ENCODE assay signal across 2 cellular contexts in the genomic region with DNA sequence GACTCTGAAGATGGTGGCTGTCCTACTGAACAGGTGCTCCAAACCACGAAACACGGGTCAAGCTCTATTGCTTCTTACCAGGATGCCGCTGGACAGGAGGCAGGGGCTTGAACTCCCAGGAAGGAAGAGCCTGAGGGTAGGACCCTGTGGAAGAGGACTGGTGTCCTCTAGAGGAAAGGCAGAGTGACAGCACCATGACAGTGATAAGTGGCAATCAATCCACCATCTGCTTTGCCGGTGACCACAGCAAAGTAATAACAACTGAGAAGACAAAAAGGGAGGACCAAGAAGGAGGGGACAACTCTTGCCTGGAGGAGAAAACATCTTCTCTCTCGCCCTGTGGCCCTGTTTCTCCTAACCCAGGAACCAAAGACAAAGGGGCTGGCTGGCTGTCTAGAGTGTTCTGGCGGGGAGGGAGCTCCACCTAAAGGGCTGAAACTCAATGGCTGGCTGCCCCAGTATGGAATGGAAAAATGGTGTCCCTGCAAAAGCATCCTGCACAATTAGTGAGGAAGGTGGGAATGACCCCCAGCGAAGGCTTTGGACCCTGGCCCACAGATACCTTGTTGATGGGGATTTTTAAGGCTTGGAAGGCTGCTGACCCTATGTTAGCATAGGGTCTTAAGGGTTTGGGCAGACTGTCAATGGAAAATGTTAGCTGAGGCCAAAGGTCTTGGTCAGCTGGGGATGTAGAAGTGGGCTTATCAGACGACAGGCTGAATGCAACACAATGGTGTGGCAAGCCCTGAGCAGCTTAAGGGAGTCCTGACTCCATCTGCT.
A peak's percentile ranks its signal among the peaks of the same experiment; 100 is the strongest.
TF ChIP-seq lines count a peak whose summit lies in the region.

No MANE protein-coding gene starts in this region.

TF ChIP-seq in HEK293, 187 proteins besides CTCF, POLR2A, EP300 and RAD21:
- TF ChIP-seq KLF10 (tag by site-specific recombination; IDR thresholded peaks at IDR 0.05) (no peak), ZFP3 (tag by site-specific recombination; IDR thresholded peaks at IDR 0.05; ENCODE audit: low read depth) (no peak), ZNF416 (tag by site-specific recombination; IDR thresholded peaks at IDR 0.05) (no peak)
- TF ChIP-seq, protein P1, sequence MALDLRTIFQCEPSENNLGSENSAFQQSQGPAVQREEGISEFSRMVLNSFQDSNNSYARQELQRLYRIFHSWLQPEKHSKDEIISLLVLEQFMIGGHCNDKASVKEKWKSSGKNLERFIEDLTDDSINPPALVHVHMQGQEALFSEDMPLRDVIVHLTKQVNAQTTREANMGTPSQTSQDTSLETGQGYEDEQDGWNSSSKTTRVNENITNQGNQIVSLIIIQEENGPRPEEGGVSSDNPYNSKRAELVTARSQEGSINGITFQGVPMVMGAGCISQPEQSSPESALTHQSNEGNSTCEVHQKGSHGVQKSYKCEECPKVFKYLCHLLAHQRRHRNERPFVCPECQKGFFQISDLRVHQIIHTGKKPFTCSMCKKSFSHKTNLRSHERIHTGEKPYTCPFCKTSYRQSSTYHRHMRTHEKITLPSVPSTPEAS (tag by site-specific recombination; IDR thresholded peaks at IDR 0.05) = no peak
- TF ChIP-seq, protein P2, sequence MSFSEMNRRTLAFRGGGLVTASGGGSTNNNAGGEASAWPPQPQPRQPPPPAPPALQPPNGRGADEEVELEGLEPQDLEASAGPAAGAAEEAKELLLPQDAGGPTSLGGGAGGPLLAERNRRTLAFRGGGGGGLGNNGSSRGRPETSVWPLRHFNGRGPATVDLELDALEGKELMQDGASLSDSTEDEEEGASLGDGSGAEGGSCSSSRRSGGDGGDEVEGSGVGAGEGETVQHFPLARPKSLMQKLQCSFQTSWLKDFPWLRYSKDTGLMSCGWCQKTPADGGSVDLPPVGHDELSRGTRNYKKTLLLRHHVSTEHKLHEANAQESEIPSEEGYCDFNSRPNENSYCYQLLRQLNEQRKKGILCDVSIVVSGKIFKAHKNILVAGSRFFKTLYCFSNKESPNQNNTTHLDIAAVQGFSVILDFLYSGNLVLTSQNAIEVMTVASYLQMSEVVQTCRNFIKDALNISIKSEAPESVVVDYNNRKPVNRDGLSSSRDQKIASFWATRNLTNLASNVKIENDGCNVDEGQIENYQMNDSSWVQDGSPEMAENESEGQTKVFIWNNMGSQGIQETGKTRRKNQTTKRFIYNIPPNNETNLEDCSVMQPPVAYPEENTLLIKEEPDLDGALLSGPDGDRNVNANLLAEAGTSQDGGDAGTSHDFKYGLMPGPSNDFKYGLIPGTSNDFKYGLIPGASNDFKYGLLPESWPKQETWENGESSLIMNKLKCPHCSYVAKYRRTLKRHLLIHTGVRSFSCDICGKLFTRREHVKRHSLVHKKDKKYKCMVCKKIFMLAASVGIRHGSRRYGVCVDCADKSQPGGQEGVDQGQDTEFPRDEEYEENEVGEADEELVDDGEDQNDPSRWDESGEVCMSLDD (tag by site-specific recombination; IDR thresholded peaks at IDR 0.05) = no peak
- TF ChIP-seq, protein P3, sequence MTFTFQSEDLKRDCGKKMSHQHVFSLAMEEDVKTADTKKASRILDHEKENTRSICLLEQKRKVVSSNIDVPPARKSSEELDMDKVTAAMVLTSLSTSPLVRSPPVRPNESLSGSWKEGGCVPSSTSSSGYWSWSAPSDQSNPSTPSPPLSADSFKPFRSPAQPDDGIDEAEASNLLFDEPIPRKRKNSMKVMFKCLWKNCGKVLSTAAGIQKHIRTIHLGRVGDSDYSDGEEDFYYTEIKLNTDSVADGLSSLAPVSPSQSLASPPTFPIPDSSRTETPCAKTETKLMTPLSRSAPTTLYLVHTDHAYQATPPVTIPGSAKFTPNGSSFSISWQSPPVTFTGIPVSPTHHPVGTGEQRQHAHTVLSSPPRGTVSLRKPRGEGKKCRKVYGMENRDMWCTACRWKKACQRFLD (tag by site-specific recombination; IDR thresholded peaks at IDR 0.05) = no peak

TF ChIP-seq in HepG2, 621 proteins besides CTCF, POLR2A, EP300 and RAD21 (continues in another document):
- TF ChIP-seq GFI1 (CRISPR knock-in tag; IDR thresholded peaks at IDR 0.05; ENCODE audit: borderline replicate concordance) (peak; percentile 86), MYC (CRISPR knock-in tag; IDR thresholded peaks at IDR 0.05; ENCODE audit: borderline replicate concordance) (peak; percentile 35; the same call in 1 of the 2 replicates), MED1 (CRISPR knock-in tag; IDR thresholded peaks at IDR 0.05) (peak; percentile 45; the same call in 1 of the 2 replicates), ZNF629 (CRISPR knock-in tag; conservative IDR thresholded peaks at IDR 0.05) (0 out of 2 replicates have a peak, but pooled peaks have one; percentile 4), ATF7 (IDR thresholded peaks at IDR 0.05) (no peak), ATF7 (CRISPR knock-in tag; IDR thresholded peaks at IDR 0.05) (0 out of 2 replicates have a peak, but pooled peaks have one; percentile 48), ZNF749 (CRISPR knock-in tag; IDR thresholded peaks at IDR 0.05; ENCODE audit: borderline replicate concordance) (0 out of 2 replicates have a peak, but pooled peaks have one; percentile 44), ZMAT3 (CRISPR knock-in tag; conservative IDR thresholded peaks at IDR 0.05) (no peak), ZNF672 (CRISPR knock-in tag; IDR thresholded peaks at IDR 0.05) (no peak), ZNF615 (CRISPR knock-in tag; IDR thresholded peaks at IDR 0.05; ENCODE audit: borderline replicate concordance) (peak; percentile 91; the same call in 1 of the 2 replicates), ZNF501 (CRISPR knock-in tag; IDR thresholded peaks at IDR 0.05) (peak; percentile 63), ATF1 (CRISPR knock-in tag; IDR thresholded peaks at IDR 0.05) (no peak), ZNF282 (IDR thresholded peaks at IDR 0.05; ENCODE audit: partially characterized antibody) (no peak), ZNF607 (CRISPR knock-in tag; IDR thresholded peaks at IDR 0.05; ENCODE audit: borderline replicate concordance) (peak; percentile 58; the same call in 1 of the 2 replicates), ELF3 (CRISPR knock-in tag; IDR thresholded peaks at IDR 0.05) (peak; percentile 36; the same call in 1 of the 2 replicates), KMT2A (CRISPR knock-in tag; IDR thresholded peaks at IDR 0.05) (0 out of 2 replicates have a peak, but pooled peaks have one; percentile 30), ARID2 (CRISPR knock-in tag; IDR thresholded peaks at IDR 0.05; ENCODE audit: borderline replicate concordance) (no peak), ZBTB3 (CRISPR knock-in tag; IDR thresholded peaks at IDR 0.05; ENCODE audit: borderline replicate concordance, low read depth) (0 out of 2 replicates have a peak, but pooled peaks have one; percentile 63), NFIC (IDR thresholded peaks at IDR 0.05; ENCODE audit: low read length) (no peak), SCMH1 (CRISPR knock-in tag; IDR thresholded peaks at IDR 0.05; ENCODE audit: borderline replicate concordance) (no peak), TEAD3 (CRISPR knock-in tag; optimal IDR thresholded peaks at IDR 0.05; ENCODE audit: borderline replicate concordance) (peak; percentile 22), ZNF678 (CRISPR knock-in tag; IDR thresholded peaks at IDR 0.05) (0 out of 2 replicates have a peak, but pooled peaks have one; percentile 65), ZNF761 (CRISPR knock-in tag; conservative IDR thresholded peaks at IDR 0.05) (peak; percentile 91), ZNF547 (CRISPR knock-in tag; IDR thresholded peaks at IDR 0.05) (peak; percentile 82), MAZ (IDR thresholded peaks at IDR 0.05; ENCODE audit: borderline replicate concordance, low read depth, low read length) (no peak), MAZ (CRISPR knock-in tag; IDR thresholded peaks at IDR 0.05; ENCODE audit: low read depth) (0 out of 2 replicates have a peak, but pooled peaks have one; percentile 56), SIX4 (CRISPR knock-in tag; IDR thresholded peaks at IDR 0.05) (peak; percentile 51; the same call in 1 of the 2 replicates), POGZ (CRISPR knock-in tag; IDR thresholded peaks at IDR 0.05) (peak; percentile 83), MEIS2 (CRISPR knock-in tag; IDR thresholded peaks at IDR 0.05) (peak; percentile 92; the same call in 1 of the 2 replicates), YY1 (IDR thresholded peaks at IDR 0.05; ENCODE audit: insufficient read depth, insufficient replicate concordance, low read depth, low read length) (peak; percentile 68), RFX5 (IDR thresholded peaks at IDR 0.05; ENCODE audit: low read depth, low read length) (no peak), JUN (CRISPR knock-in tag; IDR thresholded peaks at IDR 0.05) (0 out of 2 replicates have a peak, but pooled peaks have one; percentile 54)
- TF ChIP-seq, protein P4, sequence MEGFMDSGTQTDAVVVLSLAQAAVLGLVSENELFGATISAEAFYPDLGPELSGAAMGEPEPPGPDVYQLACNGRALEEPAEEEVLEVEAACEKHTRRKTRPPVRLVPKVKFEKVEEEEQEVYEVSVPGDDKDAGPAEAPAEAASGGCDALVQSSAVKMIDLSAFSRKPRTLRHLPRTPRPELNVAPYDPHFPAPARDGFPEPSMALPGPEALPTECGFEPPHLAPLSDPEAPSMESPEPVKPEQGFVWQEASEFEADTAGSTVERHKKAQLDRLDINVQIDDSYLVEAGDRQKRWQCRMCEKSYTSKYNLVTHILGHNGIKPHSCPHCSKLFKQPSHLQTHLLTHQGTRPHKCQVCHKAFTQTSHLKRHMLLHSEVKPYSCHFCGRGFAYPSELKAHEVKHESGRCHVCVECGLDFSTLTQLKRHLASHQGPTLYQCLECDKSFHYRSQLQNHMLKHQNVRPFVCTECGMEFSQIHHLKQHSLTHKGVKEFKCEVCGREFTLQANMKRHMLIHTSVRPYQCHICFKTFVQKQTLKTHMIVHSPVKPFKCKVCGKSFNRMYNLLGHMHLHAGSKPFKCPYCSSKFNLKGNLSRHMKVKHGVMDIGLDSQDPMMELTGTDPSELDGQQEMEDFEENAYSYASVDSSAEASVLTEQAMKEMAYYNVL (CRISPR knock-in tag; IDR thresholded peaks at IDR 0.05; ENCODE audit: borderline replicate concordance) = peak; percentile 18; the same call in 1 of the 2 replicates
- TF ChIP-seq, protein P5, sequence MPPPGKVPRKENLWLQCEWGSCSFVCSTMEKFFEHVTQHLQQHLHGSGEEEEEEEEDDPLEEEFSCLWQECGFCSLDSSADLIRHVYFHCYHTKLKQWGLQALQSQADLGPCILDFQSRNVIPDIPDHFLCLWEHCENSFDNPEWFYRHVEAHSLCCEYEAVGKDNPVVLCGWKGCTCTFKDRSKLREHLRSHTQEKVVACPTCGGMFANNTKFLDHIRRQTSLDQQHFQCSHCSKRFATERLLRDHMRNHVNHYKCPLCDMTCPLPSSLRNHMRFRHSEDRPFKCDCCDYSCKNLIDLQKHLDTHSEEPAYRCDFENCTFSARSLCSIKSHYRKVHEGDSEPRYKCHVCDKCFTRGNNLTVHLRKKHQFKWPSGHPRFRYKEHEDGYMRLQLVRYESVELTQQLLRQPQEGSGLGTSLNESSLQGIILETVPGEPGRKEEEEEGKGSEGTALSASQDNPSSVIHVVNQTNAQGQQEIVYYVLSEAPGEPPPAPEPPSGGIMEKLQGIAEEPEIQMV (CRISPR knock-in tag; IDR thresholded peaks at IDR 0.05; ENCODE audit: low read depth) = 0 out of 2 replicates have a peak, but pooled peaks have one; percentile 70
- TF ChIP-seq, protein P6, sequence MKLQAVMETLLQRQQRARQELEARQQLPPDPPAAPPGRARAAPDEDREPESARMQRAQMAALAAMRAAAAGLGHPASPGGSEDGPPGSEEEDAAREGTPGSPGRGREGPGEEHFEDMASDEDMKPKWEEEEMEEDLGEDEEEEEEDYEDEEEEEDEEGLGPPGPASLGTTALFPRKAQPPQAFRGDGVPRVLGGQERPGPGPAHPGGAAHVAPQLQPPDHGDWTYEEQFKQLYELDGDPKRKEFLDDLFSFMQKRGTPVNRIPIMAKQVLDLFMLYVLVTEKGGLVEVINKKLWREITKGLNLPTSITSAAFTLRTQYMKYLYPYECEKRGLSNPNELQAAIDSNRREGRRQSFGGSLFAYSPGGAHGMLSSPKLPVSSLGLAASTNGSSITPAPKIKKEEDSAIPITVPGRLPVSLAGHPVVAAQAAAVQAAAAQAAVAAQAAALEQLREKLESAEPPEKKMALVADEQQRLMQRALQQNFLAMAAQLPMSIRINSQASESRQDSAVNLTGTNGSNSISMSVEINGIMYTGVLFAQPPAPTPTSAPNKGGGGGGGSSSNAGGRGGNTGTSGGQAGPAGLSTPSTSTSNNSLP (IDR thresholded peaks at IDR 0.05; ENCODE audit: low read depth, low read length) = peak; percentile 74; the same call in 1 of the 2 replicates
- TF ChIP-seq, protein P7, sequence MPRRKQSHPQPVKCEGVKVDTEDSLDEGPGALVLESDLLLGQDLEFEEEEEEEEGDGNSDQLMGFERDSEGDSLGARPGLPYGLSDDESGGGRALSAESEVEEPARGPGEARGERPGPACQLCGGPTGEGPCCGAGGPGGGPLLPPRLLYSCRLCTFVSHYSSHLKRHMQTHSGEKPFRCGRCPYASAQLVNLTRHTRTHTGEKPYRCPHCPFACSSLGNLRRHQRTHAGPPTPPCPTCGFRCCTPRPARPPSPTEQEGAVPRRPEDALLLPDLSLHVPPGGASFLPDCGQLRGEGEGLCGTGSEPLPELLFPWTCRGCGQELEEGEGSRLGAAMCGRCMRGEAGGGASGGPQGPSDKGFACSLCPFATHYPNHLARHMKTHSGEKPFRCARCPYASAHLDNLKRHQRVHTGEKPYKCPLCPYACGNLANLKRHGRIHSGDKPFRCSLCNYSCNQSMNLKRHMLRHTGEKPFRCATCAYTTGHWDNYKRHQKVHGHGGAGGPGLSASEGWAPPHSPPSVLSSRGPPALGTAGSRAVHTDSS (CRISPR knock-in tag; conservative IDR thresholded peaks at IDR 0.05) = no peak
- TF ChIP-seq, protein P8, sequence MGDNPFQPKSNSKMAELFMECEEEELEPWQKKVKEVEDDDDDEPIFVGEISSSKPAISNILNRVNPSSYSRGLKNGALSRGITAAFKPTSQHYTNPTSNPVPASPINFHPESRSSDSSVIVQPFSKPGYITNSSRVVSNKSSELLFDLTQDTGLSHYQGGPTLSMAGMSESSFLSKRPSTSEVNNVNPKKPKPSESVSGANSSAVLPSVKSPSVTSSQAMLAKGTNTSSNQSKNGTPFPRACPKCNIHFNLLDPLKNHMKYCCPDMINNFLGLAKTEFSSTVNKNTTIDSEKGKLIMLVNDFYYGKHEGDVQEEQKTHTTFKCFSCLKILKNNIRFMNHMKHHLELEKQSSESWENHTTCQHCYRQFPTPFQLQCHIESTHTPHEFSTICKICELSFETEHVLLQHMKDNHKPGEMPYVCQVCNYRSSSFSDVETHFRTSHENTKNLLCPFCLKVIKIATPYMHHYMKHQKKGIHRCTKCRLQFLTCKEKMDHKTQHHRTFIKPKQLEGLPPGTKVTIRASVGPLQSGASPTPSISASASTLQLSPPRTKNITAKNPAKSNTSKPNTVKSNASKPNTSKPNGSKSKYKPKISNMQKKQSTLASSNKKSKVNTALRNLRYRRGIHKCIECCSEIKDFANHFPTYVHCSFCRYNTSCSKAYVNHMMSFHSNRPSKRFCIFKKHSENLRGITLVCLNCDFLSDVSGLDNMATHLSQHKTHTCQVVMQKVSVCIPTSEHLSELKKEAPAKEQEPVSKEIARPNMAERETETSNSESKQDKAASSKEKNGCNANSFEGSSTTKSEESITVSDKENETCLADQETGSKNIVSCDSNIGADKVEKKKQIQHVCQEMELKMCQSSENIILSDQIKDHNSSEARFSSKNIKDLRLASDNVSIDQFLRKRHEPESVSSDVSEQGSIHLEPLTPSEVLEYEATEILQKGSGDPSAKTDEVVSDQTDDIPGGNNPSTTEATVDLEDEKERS (CRISPR knock-in tag; IDR thresholded peaks at IDR 0.05) = 0 out of 2 replicates have a peak, but pooled peaks have one; percentile 70
- TF ChIP-seq, protein P9, sequence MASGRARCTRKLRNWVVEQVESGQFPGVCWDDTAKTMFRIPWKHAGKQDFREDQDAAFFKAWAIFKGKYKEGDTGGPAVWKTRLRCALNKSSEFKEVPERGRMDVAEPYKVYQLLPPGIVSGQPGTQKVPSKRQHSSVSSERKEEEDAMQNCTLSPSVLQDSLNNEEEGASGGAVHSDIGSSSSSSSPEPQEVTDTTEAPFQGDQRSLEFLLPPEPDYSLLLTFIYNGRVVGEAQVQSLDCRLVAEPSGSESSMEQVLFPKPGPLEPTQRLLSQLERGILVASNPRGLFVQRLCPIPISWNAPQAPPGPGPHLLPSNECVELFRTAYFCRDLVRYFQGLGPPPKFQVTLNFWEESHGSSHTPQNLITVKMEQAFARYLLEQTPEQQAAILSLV (CRISPR knock-in tag; IDR thresholded peaks at IDR 0.05; ENCODE audit: borderline replicate concordance) = peak; percentile 58; the same call in 1 of the 2 replicates
